In the genomic region with DNA sequence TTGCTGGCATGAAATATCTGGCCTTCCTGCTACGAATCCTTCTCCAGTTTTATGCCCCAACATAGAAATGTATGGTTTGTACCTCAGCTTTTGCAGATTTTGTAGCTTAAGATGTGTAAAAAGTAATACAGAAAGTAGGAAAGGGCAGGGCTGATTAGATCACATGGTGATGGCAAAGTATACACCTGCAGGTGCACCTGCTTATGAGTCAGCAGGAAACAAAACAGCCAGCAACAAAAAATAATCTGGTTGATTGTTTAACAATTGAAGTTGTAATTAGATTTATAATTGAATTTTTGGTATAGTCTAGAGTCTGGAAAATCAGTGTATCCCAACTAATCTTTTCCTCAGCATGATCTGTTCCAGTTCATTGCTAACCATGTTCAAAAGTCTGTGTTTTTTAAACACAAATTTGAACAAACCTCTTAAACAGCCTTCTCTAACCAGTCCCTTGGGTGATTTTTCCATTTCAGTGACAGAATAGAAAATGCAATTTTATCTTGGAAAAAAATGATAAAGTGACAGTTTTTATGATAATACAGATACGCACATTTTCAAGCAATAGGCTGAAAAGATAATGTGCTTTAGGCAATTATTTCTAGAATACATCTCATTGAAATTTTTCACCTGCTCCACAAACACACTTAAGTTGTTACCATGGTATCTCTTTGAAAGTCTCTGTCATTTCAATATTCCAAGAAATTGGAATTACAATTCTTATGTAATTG, we compare ENCODE assay signal across 13 cellular contexts.
DNase-seq lines count a peak whose midpoint lies in the region; FAIRE-seq and TF ChIP-seq lines count a peak whose summit lies in the region.
"Had no signal": no experiment of that assay in that cellular context is flagged by ENCODE, and none has a peak within 500 bp of the region (broad histone marks: within the 10 kb centered on the region; RNA-seq: fewer than 3 reads in every experiment).

No MANE protein-coding gene starts in this region.

- 94% methylated on average over 2 of the region's 2 CpGs for WGBS in prostate gland

- H3K4me1 ChIP-seq in prostate gland (replicated peaks): no peaks in the 10 kb centered on the region

- DNase-seq in GM12892 (ENCODE audit: insufficient read length) (no peak), NCI-H1105 treated with DMSO at 0.1 percent for 48 hours (lab: John Stamatoyannopoulos, UW) (peak; percentile 92), NCI-H345 treated with DMSO at 0.1 percent for 48 hours (lab: John Stamatoyannopoulos, UW; ENCODE audit: unreplicated experiment) (peak; percentile 10), epithelial cell of esophagus (ENCODE audit: low read depth) (peak; percentile 46), WERI-Rb-1 (no peak), dedifferentiated amniotic fluid mesenchymal stem cell (ENCODE audit: extremely low spot score) (no peak), NOMO-1 treated with DMSO at 0.1 percent for 48 hours (lab: John Stamatoyannopoulos, UW; ENCODE audit: unreplicated experiment) (no peak), prostate gland (ENCODE audit: low spot score) (no peak)
- DNase-seq: activated CD4-positive, alpha-beta memory T cell treated with anti-CD3 and anti-CD28 coated beads, Interleukin-2, amount 10 ng/mL, durations not matched to agents 7 days and 5 days; activated T-cell treated with anti-CD3 and anti-CD28 coated beads, Interleukin-2, amount 50 U/mL, for 48 hours; GF-D8; natural killer cell; NCI-H1092 had no signal

- H3K36me3 ChIP-seq in WERI-Rb-1 (no peaks in the 10 kb centered on the region), prostate gland (no peaks in the 10 kb centered on the region)

- H3K4me3 ChIP-seq in epithelial cell of esophagus (ENCODE audit: low read length): no peak overlapping the region
- H3K4me3 ChIP-seq in WERI-Rb-1 (ENCODE audit: low read depth, low read length): no peak overlapping the region
- no peak overlapping the region for H3K4me3 ChIP-seq in prostate gland

- intact Hi-C loops in prostate gland (cut with DNase I): no loop called here

- H3K27me3 ChIP-seq in WERI-Rb-1 (ENCODE audit: insufficient read depth, low read depth, severe bottlenecking) (no peaks in the 10 kb centered on the region), prostate gland (replicated peaks; ENCODE audit: insufficient read depth) (no peaks in the 10 kb centered on the region)

- no peaks in the 10 kb centered on the region for H3K9me3 ChIP-seq in WERI-Rb-1 (ENCODE audit: severe bottlenecking)
- H3K9me3 ChIP-seq in prostate gland: no peaks in the 10 kb centered on the region

- peak; percentile 57 for FAIRE-seq in GM12892 (lab: Jason Lieb, UNC)

- H3K27ac ChIP-seq in WERI-Rb-1: no peak overlapping the region
- H3K27ac ChIP-seq in prostate gland: no peak overlapping the region

- TF ChIP-seq POLR2A in GM12892 (IDR thresholded peaks at IDR 0.05; ENCODE audit: low read depth, low read length) (no peak), prostate gland (IDR thresholded peaks at IDR 0.05) (no peak)

- TF ChIP-seq CTCF in epithelial cell of esophagus (IDR thresholded peaks at IDR 0.05; ENCODE audit: insufficient read depth, low read depth, low read length, missing control alignments): no peak
- no peak for TF ChIP-seq CTCF in WERI-Rb-1 (IDR thresholded peaks at IDR 0.05; ENCODE audit: low read depth, low read length)
- no peak for TF ChIP-seq CTCF in prostate gland (IDR thresholded peaks at IDR 0.05)

Comparison
In these comparisons a context has a peak if more than half of its experiments do, and no peak if none do; other contexts are left out.
1. DNase-seq: peak in NCI-H1105 treated with DMSO at 0.1 percent for 48 hours (single experiment), NCI-H345 treated with DMSO at 0.1 percent for 48 hours (single experiment) and epithelial cell of esophagus (single experiment); none in GM12892 (single experiment), WERI-Rb-1 (single experiment), dedifferentiated amniotic fluid mesenchymal stem cell (single experiment), NOMO-1 treated with DMSO at 0.1 percent for 48 hours (single experiment) and prostate gland (single experiment).